15 cellular contexts compared by ENCODE assay signal in the genomic region with DNA sequence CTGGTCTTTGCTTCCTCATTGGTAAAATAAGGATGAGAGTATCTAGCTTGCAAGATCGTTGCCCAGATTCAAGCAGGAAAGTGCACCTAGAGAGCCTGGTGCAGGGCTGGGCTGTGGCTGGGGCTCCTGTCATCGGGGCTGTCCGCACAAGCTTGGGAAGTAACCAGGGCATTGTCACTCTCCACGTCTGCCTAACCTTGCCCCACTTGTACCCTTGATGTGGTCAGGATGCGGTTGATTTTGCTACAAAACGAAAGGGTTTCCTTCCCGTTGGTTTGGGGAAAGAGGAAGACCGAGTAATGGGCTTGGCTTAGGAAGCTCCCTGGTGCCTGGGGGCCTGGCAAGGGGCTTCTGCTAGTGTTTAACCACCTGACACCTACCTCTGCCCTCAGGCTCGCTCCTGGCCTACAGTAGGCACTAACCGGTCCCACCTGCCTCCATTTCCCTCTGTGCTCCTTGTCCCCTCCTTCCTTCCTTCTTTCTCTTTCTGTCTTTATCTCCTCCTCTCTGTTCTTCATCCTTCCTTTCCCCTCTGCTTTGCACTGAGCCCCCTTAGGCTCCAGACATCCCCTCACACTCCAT. TPM values are rescaled to one million over a fixed set of nuclear protein-coding genes. Genes with fewer than 3 reads are reported as not detected.
DNase-seq lines count a peak whose midpoint lies in the region; ATAC-seq and TF ChIP-seq lines count a peak whose summit lies in the region.
"Had no signal": no experiment of that assay in that cellular context is flagged by ENCODE, and none has a peak within 500 bp of the region (broad histone marks: within the 10 kb centered on the region; RNA-seq: fewer than 3 reads in every experiment).

No MANE protein-coding gene starts in this region.

- POLR2A ChIA-PET in activated CD8-positive, alpha-beta T cell treated with anti-CD3 and anti-CD28 coated beads for 36 hours (lab: Charles Lee), result interaction anchor here (0.6 to 0.9 kb wide), 2 partner anchors 344 to 542 kb away, joined by 3 read pairs; no protein-coding TSS in a partner anchor

- H3K9me3 Mint-ChIP-seq in activated CD8-positive, alpha-beta T cell treated with anti-CD3 and anti-CD28 coated beads for 36 hours, result no peaks in the 10 kb centered on the region

- H3K36me3 Mint-ChIP-seq in activated CD8-positive, alpha-beta T cell treated with anti-CD3 and anti-CD28 coated beads for 36 hours (ENCODE audit: low read depth), result peaks cover 5% of the 10 kb centered on the region

- no peak overlapping the region for H3K27ac Mint-ChIP-seq in activated CD8-positive, alpha-beta T cell treated with anti-CD3 and anti-CD28 coated beads for 36 hours

- intact Hi-C loops in activated CD8-positive, alpha-beta T cell treated with anti-CD3 and anti-CD28 coated beads for 36 hours (cut with micrococcal nuclease), result loop anchor here (5.0 kb wide), 1 partner anchor 182 kb away; no protein-coding TSS in a partner anchor

- DNase-seq in activated CD8-positive, alpha-beta memory T cell treated with anti-CD3 and anti-CD28 coated beads, Interleukin-2, amount 50 U/mL, for 48 hours, result peak; percentile 60
- no peak for DNase-seq in activated CD8-positive, alpha-beta memory T cell treated with anti-CD3 and anti-CD28 coated beads for 24 hours
- DNase-seq in NB4 (ENCODE audit: low read depth) (peak; percentile 68), NCI-H226 (no peak), NCI-H146 treated with DMSO at 0.1 percent for 48 hours (lab: John Stamatoyannopoulos, UW; ENCODE audit: unreplicated experiment) (no peak)
- DNase-seq in activated CD8-positive, alpha-beta T cell treated with anti-CD3 and anti-CD28 coated beads for 36 hours, result peak; percentile 72
- peak in 2 of 3 donors; percentile 18 to 40 for DNase-seq in stimulated activated CD4-positive, alpha-beta T cell treated with anti-CD3 and anti-CD28 coated beads, TNF-alpha, amount 100 ng/mL, for 48 hours (ENCODE audit: low read depth in 3 of 3)
- DNase-seq: ACHN, amygdala, cortex of kidney, DMS79 treated with DMSO at 0.1 percent for 48 hours, H7, NCI-H1092 treated with DMSO at 0.1 percent for 48 hours, SHP77 had no signal

- ATAC-seq in activated CD8-positive, alpha-beta T cell treated with anti-CD3 and anti-CD28 coated beads for 36 hours, result peak; percentile 79
- ATAC-seq in HG03378 (IDR thresholded peaks at IDR 0.05; ENCODE audit: unreplicated experiment), result no peak

- no peak for TF ChIP-seq CTCF in NB4 (IDR thresholded peaks at IDR 0.05; ENCODE audit: low read depth, low read length)
- no peak for TF ChIP-seq CTCF in activated CD8-positive, alpha-beta T cell treated with anti-CD3 and anti-CD28 coated beads for 36 hours (IDR thresholded peaks at IDR 0.05)

- no peak overlapping the region for H3K4me3 ChIP-seq in NB4 (ENCODE audit: low read depth, low read length)

- no peak for TF ChIP-seq POLR2A in NB4 (IDR thresholded peaks at IDR 0.05; ENCODE audit: extremely low read depth, insufficient read length)

- H3K27me3 Mint-ChIP-seq in activated CD8-positive, alpha-beta T cell treated with anti-CD3 and anti-CD28 coated beads for 36 hours, result no peaks in the 10 kb centered on the region

- no peak overlapping the region for H3K4me3 Mint-ChIP-seq in activated CD8-positive, alpha-beta T cell treated with anti-CD3 and anti-CD28 coated beads for 36 hours

- H3K4me1 Mint-ChIP-seq in activated CD8-positive, alpha-beta T cell treated with anti-CD3 and anti-CD28 coated beads for 36 hours (ENCODE audit: low read depth), result peaks cover 24% of the 10 kb centered on the region

- CTCF ChIA-PET in activated CD8-positive, alpha-beta T cell treated with anti-CD3 and anti-CD28 coated beads for 36 hours (lab: Charles Lee), result interaction anchor here (1.0 to 4.8 kb wide), 4 partner anchors 10 to 250 kb away, joined by 3 to 39 read pairs (median 10); partner anchors contain the start of genes MMAB and MVK

RNA-seq across cellular contexts. Expression of gene MVK, which starts 21.8 kb away (rescaled TPM):
- total RNA-seq in activated CD8-positive, alpha-beta T cell treated with anti-CD3 and anti-CD28 coated beads for 36 hours, result 10 to 100 TPM; 16.2 to 19.8 TPM

RNA-seq across cellular contexts. Expression of gene MMAB, which starts 22.1 kb away (rescaled TPM):
- 10 to 100 TPM; 60.5 to 60.9 TPM for total RNA-seq in activated CD8-positive, alpha-beta T cell treated with anti-CD3 and anti-CD28 coated beads for 36 hours

Comparison
In these comparisons a context has a peak if more than half of its experiments do, and no peak if none do; other contexts are left out.
1. DNase-seq: peak in activated CD8-positive, alpha-beta memory T cell treated with anti-CD3 and anti-CD28 coated beads, Interleukin-2, amount 50 U/mL, for 48 hours (single experiment), NB4 (single experiment), activated CD8-positive, alpha-beta T cell treated with anti-CD3 and anti-CD28 coated beads for 36 hours (single experiment) and stimulated activated CD4-positive, alpha-beta T cell treated with anti-CD3 and anti-CD28 coated beads, TNF-alpha, amount 100 ng/mL, for 48 hours (2 of 3); none in activated CD8-positive, alpha-beta memory T cell treated with anti-CD3 and anti-CD28 coated beads for 24 hours (single experiment), NCI-H226 (single experiment) and NCI-H146 treated with DMSO at 0.1 percent for 48 hours (single experiment).